ENCODE assay signal across 8 cellular contexts in the genomic region with DNA sequence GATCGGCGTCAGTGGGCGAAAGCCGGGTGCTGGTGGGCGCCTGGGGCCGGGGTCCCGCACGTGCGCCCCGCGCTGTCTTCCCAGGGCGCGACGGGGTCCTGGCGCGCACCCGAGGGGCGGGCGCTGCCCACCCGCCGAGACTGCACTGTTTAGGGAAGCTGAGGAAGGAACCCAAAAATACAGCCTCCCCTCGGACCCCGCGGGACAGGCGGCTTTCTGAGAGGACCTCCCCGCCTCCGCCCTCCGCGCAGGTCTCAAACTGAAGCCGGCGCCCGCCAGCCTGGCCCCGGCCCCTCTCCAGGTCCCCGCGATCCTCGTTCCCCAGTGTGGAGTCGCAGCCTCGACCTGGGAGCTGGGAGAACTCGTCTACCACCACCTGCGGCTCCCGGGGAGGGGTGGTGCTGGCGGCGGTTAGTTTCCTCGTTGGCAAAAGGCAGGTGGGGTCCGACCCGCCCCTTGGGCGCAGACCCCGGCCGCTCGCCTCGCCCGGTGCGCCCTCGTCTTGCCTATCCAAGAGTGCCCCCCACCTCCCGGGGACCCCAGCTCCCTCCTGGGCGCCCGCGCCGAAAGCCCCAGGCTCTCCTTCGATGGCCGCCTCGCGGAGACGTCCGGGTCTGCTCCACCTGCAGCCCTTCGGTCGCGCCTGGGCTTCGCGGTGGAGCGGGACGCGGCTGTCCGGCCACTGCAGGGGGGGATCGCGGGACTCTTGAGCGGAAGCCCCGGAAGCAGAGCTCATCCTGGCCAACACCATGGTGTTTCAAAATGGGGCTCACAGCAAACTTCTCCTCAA. TPM values are rescaled to one million over a fixed set of nuclear protein-coding genes. Genes with fewer than 3 reads are reported as not detected.
DNase-seq lines count a peak whose midpoint lies in the region; ATAC-seq, FAIRE-seq and TF ChIP-seq lines count a peak whose summit lies in the region.

No MANE protein-coding gene starts in this region.

- in situ Hi-C loops in gastrocnemius medialis (cut with MboI; ENCODE audit: low sequenced_read_pairs in 4 of 4), result loop anchor here in 2 of 4 donors (10.0 to 25.0 kb wide), 3 partner anchors 115 to 235 kb away; no protein-coding TSS in a partner anchor

- ATAC-seq in T-helper 17 cell (no peak), gastrocnemius medialis (peak; percentile 19 to 43), GM18498 (IDR thresholded peaks at IDR 0.05; ENCODE audit: unreplicated experiment) (no peak), GM18517 (IDR thresholded peaks at IDR 0.05; ENCODE audit: unreplicated experiment) (no peak)

- H3K4me1 Mint-ChIP-seq in T-helper 17 cell, result no peaks in the 10 kb centered on the region

- peak overlapping the region; percentile 77 for H3K4me3 Mint-ChIP-seq in T-helper 17 cell

- H3K4me1 ChIP-seq in right atrium auricular region (peaks cover 0 to 46% of the 10 kb centered on the region in 2 donors), gastrocnemius medialis (peaks cover 0 to 1% of the 10 kb centered on the region in 2 donors)

- H3K36me3 ChIP-seq in right atrium auricular region (no peaks in the 10 kb centered on the region), gastrocnemius medialis (no peaks in the 10 kb centered on the region)

- H3K9me3 ChIP-seq in T-helper 17 cell (ENCODE audit: control insufficient read depth, low read length, poor library complexity, severe bottlenecking) (no peaks in the 10 kb centered on the region), right atrium auricular region (no peaks in the 10 kb centered on the region), gastrocnemius medialis (no peaks in the 10 kb centered on the region)

- H3K27me3 ChIP-seq in right atrium auricular region (no peaks in the 10 kb centered on the region), gastrocnemius medialis (peaks cover 0 to 8% (median 5%) of the 10 kb centered on the region in 3 donors)

- DNase-seq in GM12891 (ENCODE audit: insufficient read length, low spot score) (peak; percentile 20), T-helper 17 cell (no peak), right atrium auricular region (ENCODE audit: low spot score) (no peak), gastrocnemius medialis (peak in 1 of 2 donors; percentile 30), GM19239 (ENCODE audit: insufficient read length, low spot score) (no peak), GOT3 (lab: John Stamatoyannopoulos, UW) (no peak)

- no peak for TF ChIP-seq POLR2A in GM12891 (IDR thresholded peaks at IDR 0.05; ENCODE audit: low read depth, low read length)
- peak in 1 of 2 donors; percentile 2 for TF ChIP-seq POLR2A in gastrocnemius medialis (IDR thresholded peaks at IDR 0.05)

- H3K27me3 Mint-ChIP-seq in T-helper 17 cell, result peaks cover 75% of the 10 kb centered on the region

- no peak overlapping the region for H3K27ac Mint-ChIP-seq in T-helper 17 cell

- H3K27ac ChIP-seq in right atrium auricular region, result peak overlapping the region; percentile 93 to 95
- peak overlapping the region; percentile 90 to 95 (median 91) for H3K27ac ChIP-seq in gastrocnemius medialis

- H3K4me3 ChIP-seq in right atrium auricular region (peak overlapping the region; percentile 75 to 90), gastrocnemius medialis (peak overlapping the region; percentile 71 to 86 (median 74))

- peaks cover under 1% of the 10 kb centered on the region for H3K36me3 Mint-ChIP-seq in T-helper 17 cell (ENCODE audit: low read depth)

- FAIRE-seq in GM12891 (lab: Jason Lieb, UNC) (no peak), GM19239 (lab: Jason Lieb, UNC) (no peak)

- intact Hi-C loops in gastrocnemius medialis (cut with DNase I; ENCODE audit: low total_unique reads), result loop anchor here (2.0 to 5.0 kb wide), 3 partner anchors 55 to 233 kb away; no protein-coding TSS in a partner anchor

- peak in 1 of 2 donors; percentile 10 for TF ChIP-seq CTCF in right atrium auricular region (IDR thresholded peaks at IDR 0.05)
- TF ChIP-seq CTCF in gastrocnemius medialis (IDR thresholded peaks at IDR 0.05 in 4 of 5, conservative IDR thresholded peaks at IDR 0.05 in 1 of 5), result peak in 2 of 5 experiments; percentile 8 to 14

TF ChIP-seq in GM12891, 5 proteins besides CTCF, POLR2A, EP300 and RAD21:
- TF ChIP-seq POU2F2 (IDR thresholded peaks at IDR 0.05; ENCODE audit: low read depth, low read length), result no peak
- no peak for TF ChIP-seq TAF1 (IDR thresholded peaks at IDR 0.05; ENCODE audit: low read depth, low read length)
- no peak for TF ChIP-seq PAX5 (IDR thresholded peaks at IDR 0.05; ENCODE audit: insufficient read depth, low read length, severe bottlenecking)
- TF ChIP-seq POLR2AphosphoS5 (IDR thresholded peaks at IDR 0.05; ENCODE audit: low read depth, low read length), result no peak
- TF ChIP-seq SPI1 (IDR thresholded peaks at IDR 0.05; ENCODE audit: low read depth, low read length), result no peak
TF ChIP-seq in GM12891: peak in this region for 0.

RNA-seq across cellular contexts. Expression of gene EGFR, which starts 1.1 kb away (rescaled TPM):
- polyA plus RNA-seq in GM12891 (2012; ENCODE audit: low read depth, missing spikeins), result 0.05 TPM
- total RNA-seq in T-helper 17 cell (not detected), right atrium auricular region (10 to 100 TPM; 21.1 to 22.5 TPM), gastrocnemius medialis (10 to 100 TPM; 28.0 to 34.8 (median 29.4) TPM)

Comparison
In these comparisons a context has a peak if more than half of its experiments do, and no peak if none do; other contexts are left out.
1. ATAC-seq: peak in gastrocnemius medialis (2 of 2); none in T-helper 17 cell (single experiment), GM18498 (single experiment) and GM18517 (single experiment).
2. RNA of gene EGFR, which starts 1.1 kb away (total RNA-seq): 28.0 to 34.8 TPM in gastrocnemius medialis and 21.1 to 22.5 TPM in right atrium auricular region; not detected in T-helper 17 cell; every median in the first group is over 10 times any median in the second.